In genomic region chr20:56989516-56989915, GRCh38 we compare ENCODE assay signal across 24 cellular contexts.
"Had no signal": no experiment of that assay in that cellular context is flagged by ENCODE, and none has a peak within 500 bp of the region (broad histone marks: within the 10 kb centered on the region; RNA-seq: fewer than 3 reads in every experiment).

No MANE protein-coding gene starts in this region.

- H3K4me3 Mint-ChIP-seq: activated CD4-positive, alpha-beta memory T cell treated with anti-CD3 and anti-CD28 coated beads for 36 hours; activated naive CD8-positive, alpha-beta T cell treated with anti-CD3 and anti-CD28 coated beads for 36 hours; mesothelial cell of epicardium; nephron; WTC11 had no signal

- H3K27me3 ChIP-seq: neutrophil, ovary, right atrium auricular region, upper lobe of right lung had no signal

- H3K4me1 Mint-ChIP-seq: activated naive CD8-positive, alpha-beta T cell treated with anti-CD3 and anti-CD28 coated beads for 36 hours had no signal

- DNase-seq: activated CD4-positive, alpha-beta memory T cell treated with anti-CD3 and anti-CD28 coated beads for 36 hours; activated CD4-positive, alpha-beta T cell treated with anti-CD3 and anti-CD28 coated beads for 48 hours; activated naive CD4-positive, alpha-beta T cell treated with Interleukin-2 at 50 U/mL for 16 hours; activated naive CD8-positive, alpha-beta T cell treated with anti-CD3 and anti-CD28 coated beads for 36 hours; activated T-cell treated with anti-CD3 and anti-CD28 coated beads, Interleukin-2, amount 50 U/mL, for 48 hours; amniotic stem cell; dermis blood vessel endothelial cell; effector CD8-positive, alpha-beta T cell; hippocampal formation; kidney glomerular epithelial cell; left lung; ovary; psoas muscle; stimulated activated CD4-positive, alpha-beta T cell treated with anti-CD3 and anti-CD28 coated beads, Interleukin-4, amount 100 ng/mL, for 24 hours; stimulated activated naive CD4-positive, alpha-beta T cell treated with Interleukin-2 at 50 U/mL for 16 hours; T-helper 9 cell; upper lobe of right lung had no signal

- FAIRE-seq: frontal cortex had no signal

- H3K27ac Mint-ChIP-seq: activated CD4-positive, alpha-beta memory T cell treated with anti-CD3 and anti-CD28 coated beads for 36 hours; activated naive CD8-positive, alpha-beta T cell treated with anti-CD3 and anti-CD28 coated beads for 36 hours; mesothelial cell of epicardium; nephron; WTC11 had no signal

- H3K4me3 ChIP-seq: left lung, lung, ovary, psoas muscle, right atrium auricular region, upper lobe of right lung had no signal

- ATAC-seq: left lung, psoas muscle, upper lobe of right lung, WTC11 had no signal

- H3K36me3 ChIP-seq: left lung, neutrophil, ovary, right atrium auricular region, upper lobe of right lung had no signal

- H3K27me3 Mint-ChIP-seq: activated CD4-positive, alpha-beta memory T cell treated with anti-CD3 and anti-CD28 coated beads for 36 hours had no signal

- H3K36me3 Mint-ChIP-seq: activated CD4-positive, alpha-beta memory T cell treated with anti-CD3 and anti-CD28 coated beads for 36 hours; activated naive CD8-positive, alpha-beta T cell treated with anti-CD3 and anti-CD28 coated beads for 36 hours; mesothelial cell of epicardium had no signal
